In genomic region chr4:159206427-159206871, GRCh38 we compare ENCODE assay signal across 8 cellular contexts.
DNase-seq lines count a peak whose midpoint lies in the region; ATAC-seq and TF ChIP-seq lines count a peak whose summit lies in the region.

No MANE protein-coding gene starts in this region.

- TF ChIP-seq CTCF in lower leg skin (IDR thresholded peaks at IDR 0.05), result no peak

- 45 to 52% methylated on average over 4 of the region's 4 CpGs for WGBS in lower leg skin, 2 donors

- H3K27me3 Mint-ChIP-seq in T-helper 2 cell treated with Interferon-gamma antibody and Interleukin-4, amounts not matched to agents 5 μg/mL and 100 μg/mL, for 36 hours (ENCODE audit: low read depth), result no peaks in the 10 kb centered on the region
- H3K27me3 Mint-ChIP-seq in natural killer cell treated with Interleukin-12 subunit alpha and Interleukin-12 subunit beta and Interleukin-15 and Interleukin-18, amount 100 ng/mL, for 72 hours, result no peaks in the 10 kb centered on the region

- H3K4me3 Mint-ChIP-seq in T-helper 2 cell treated with Interferon-gamma antibody and Interleukin-4, amounts not matched to agents 5 μg/mL and 100 μg/mL, for 36 hours, result peak overlapping the region; percentile 65
- H3K4me3 Mint-ChIP-seq in natural killer cell treated with Interleukin-12 subunit alpha and Interleukin-12 subunit beta and Interleukin-15 and Interleukin-18, amount 100 ng/mL, for 72 hours, result peak overlapping the region; percentile 83

- H3K4me1 Mint-ChIP-seq in T-helper 2 cell treated with Interferon-gamma antibody and Interleukin-4, amounts not matched to agents 5 μg/mL and 100 μg/mL, for 36 hours (ENCODE audit: low read depth), result peaks cover 28% of the 10 kb centered on the region
- peaks cover 43 to 62% of the 10 kb centered on the region in 2 donors for H3K4me1 Mint-ChIP-seq in natural killer cell treated with Interleukin-12 subunit alpha and Interleukin-12 subunit beta and Interleukin-15 and Interleukin-18, amount 100 ng/mL, for 72 hours (ENCODE audit: low read depth in 2 of 2)

- peak; percentile 58 for DNase-seq in T-helper 2 cell treated with Interferon-gamma antibody and Interleukin-4, amounts not matched to agents 5 μg/mL and 100 μg/mL, for 36 hours (ENCODE audit: low spot score)
- peak; percentile 79 for DNase-seq in natural killer cell treated with Interleukin-12 subunit alpha and Interleukin-12 subunit beta and Interleukin-15 and Interleukin-18, amount 100 ng/mL, for 72 hours (ENCODE audit: low spot score)
- DNase-seq in lower leg skin (ENCODE audit: low spot score in 2 of 2) (no peak), left lobe of liver (ENCODE audit: low spot score) (no peak), NCI-H748 treated with DMSO at 0.1 percent for 48 hours (lab: John Stamatoyannopoulos, UW) (no peak), NCI-H1092 (lab: John Stamatoyannopoulos, UW) (no peak)

- ATAC-seq in GM18517 (IDR thresholded peaks at IDR 0.05; ENCODE audit: unreplicated experiment) (peak; percentile 84), HG02623 (IDR thresholded peaks at IDR 0.05; ENCODE audit: unreplicated experiment) (peak; percentile 96), left lobe of liver (no peak)
- peak; percentile 90 to 93 for ATAC-seq in natural killer cell treated with Interleukin-12 subunit alpha and Interleukin-12 subunit beta and Interleukin-15 and Interleukin-18, amount 100 ng/mL, for 72 hours

- no peak overlapping the region for H3K4me3 ChIP-seq in lower leg skin (ENCODE audit: low read depth, poor library complexity, severe bottlenecking)

- H3K9me3 Mint-ChIP-seq in T-helper 2 cell treated with Interferon-gamma antibody and Interleukin-4, amounts not matched to agents 5 μg/mL and 100 μg/mL, for 36 hours, result no peaks in the 10 kb centered on the region
- H3K9me3 Mint-ChIP-seq in natural killer cell treated with Interleukin-12 subunit alpha and Interleukin-12 subunit beta and Interleukin-15 and Interleukin-18, amount 100 ng/mL, for 72 hours, result peaks cover 3% of the 10 kb centered on the region

- intact Hi-C loops in lower leg skin (cut with DNase I; ENCODE audit: low total_unique reads), result no loop called here

- H3K27ac Mint-ChIP-seq in T-helper 2 cell treated with Interferon-gamma antibody and Interleukin-4, amounts not matched to agents 5 μg/mL and 100 μg/mL, for 36 hours, result peak overlapping the region; percentile 42
- peak overlapping the region; percentile 99 to 100 for H3K27ac Mint-ChIP-seq in natural killer cell treated with Interleukin-12 subunit alpha and Interleukin-12 subunit beta and Interleukin-15 and Interleukin-18, amount 100 ng/mL, for 72 hours

- H3K36me3 Mint-ChIP-seq in T-helper 2 cell treated with Interferon-gamma antibody and Interleukin-4, amounts not matched to agents 5 μg/mL and 100 μg/mL, for 36 hours (ENCODE audit: low read depth), result no peaks in the 10 kb centered on the region
- peaks cover 10% of the 10 kb centered on the region for H3K36me3 Mint-ChIP-seq in natural killer cell treated with Interleukin-12 subunit alpha and Interleukin-12 subunit beta and Interleukin-15 and Interleukin-18, amount 100 ng/mL, for 72 hours

- no peak for TF ChIP-seq POLR2A in lower leg skin (IDR thresholded peaks at IDR 0.05)

Comparison
In these comparisons a context has a peak if more than half of its experiments do, and no peak if none do; other contexts are left out.
1. DNase-seq: peak in T-helper 2 cell treated with Interferon-gamma antibody and Interleukin-4, amounts not matched to agents 5 μg/mL and 100 μg/mL, for 36 hours (single experiment) and natural killer cell treated with Interleukin-12 subunit alpha and Interleukin-12 subunit beta and Interleukin-15 and Interleukin-18, amount 100 ng/mL, for 72 hours (single experiment); none in lower leg skin (0 of 2), left lobe of liver (single experiment), NCI-H748 treated with DMSO at 0.1 percent for 48 hours (single experiment) and NCI-H1092 (single experiment).